In genomic region chr7:26562841-26563240, GRCh38 we compare ENCODE assay signal across 20 cellular contexts.
"Had no signal": no experiment of that assay in that cellular context is flagged by ENCODE, and none has a peak within 500 bp of the region (broad histone marks: within the 10 kb centered on the region; RNA-seq: fewer than 3 reads in every experiment).

No MANE protein-coding gene starts in this region.

- H3K36me3 ChIP-seq: colonic mucosa, spleen had no signal

- H3K27me3 ChIP-seq: colonic mucosa had no signal

- H3K4me3 Mint-ChIP-seq: activated CD4-positive, alpha-beta memory T cell treated with anti-CD3 and anti-CD28 coated beads, Interleukin-2, amount 10 ng/mL, durations not matched to agents 7 days and 5 days; activated CD4-positive, alpha-beta T cell treated with anti-CD3 and anti-CD28 coated beads for 36 hours; activated naive CD4-positive, alpha-beta T cell treated with anti-CD3 and anti-CD28 coated beads, Interleukin-2, amount 10 ng/mL, durations not matched to agents 7 days and 5 days; activated T-helper 17 cell treated with anti-CD3 and anti-CD28 coated beads, Interleukin-2, amount 50 U/mL, for 72 hours; nephron; type B pancreatic cell had no signal

- H3K9me3 Mint-ChIP-seq: activated CD4-positive, alpha-beta memory T cell treated with anti-CD3 and anti-CD28 coated beads, Interleukin-2, amount 10 ng/mL, durations not matched to agents 7 days and 5 days; activated naive CD4-positive, alpha-beta T cell treated with anti-CD3 and anti-CD28 coated beads, Interleukin-2, amount 10 ng/mL, durations not matched to agents 7 days and 5 days; activated T-helper 17 cell treated with anti-CD3 and anti-CD28 coated beads, Interleukin-2, amount 50 U/mL, for 72 hours; type B pancreatic cell had no signal

- H3K27ac Mint-ChIP-seq: activated CD4-positive, alpha-beta memory T cell treated with anti-CD3 and anti-CD28 coated beads, Interleukin-2, amount 10 ng/mL, durations not matched to agents 7 days and 5 days; activated CD4-positive, alpha-beta T cell treated with anti-CD3 and anti-CD28 coated beads for 36 hours; activated naive CD4-positive, alpha-beta T cell treated with anti-CD3 and anti-CD28 coated beads, Interleukin-2, amount 10 ng/mL, durations not matched to agents 7 days and 5 days; activated T-helper 17 cell treated with anti-CD3 and anti-CD28 coated beads, Interleukin-2, amount 50 U/mL, for 72 hours; type B pancreatic cell had no signal

- H3K4me3 ChIP-seq: colonic mucosa, psoas muscle, spleen had no signal

- H3K4me1 Mint-ChIP-seq: activated CD4-positive, alpha-beta memory T cell treated with anti-CD3 and anti-CD28 coated beads, Interleukin-2, amount 10 ng/mL, durations not matched to agents 7 days and 5 days; activated CD4-positive, alpha-beta T cell treated with anti-CD3 and anti-CD28 coated beads for 36 hours; activated naive CD4-positive, alpha-beta T cell treated with anti-CD3 and anti-CD28 coated beads, Interleukin-2, amount 10 ng/mL, durations not matched to agents 7 days and 5 days; activated T-helper 17 cell treated with anti-CD3 and anti-CD28 coated beads, Interleukin-2, amount 50 U/mL, for 72 hours had no signal

- H3K27ac ChIP-seq: colonic mucosa, epithelial cell of prostate, psoas muscle, spleen, VCaP had no signal

- H3K4me1 ChIP-seq: colonic mucosa, psoas muscle, spleen had no signal

- H3K36me3 Mint-ChIP-seq: activated naive CD4-positive, alpha-beta T cell treated with anti-CD3 and anti-CD28 coated beads, Interleukin-2, amount 10 ng/mL, durations not matched to agents 7 days and 5 days; type B pancreatic cell had no signal

- ATAC-seq: activated CD4-positive, alpha-beta T cell treated with anti-CD3 and anti-CD28 coated beads for 36 hours; activated T-helper 17 cell treated with anti-CD3 and anti-CD28 coated beads, Interleukin-2, amount 50 U/mL, for 72 hours; left ventricle myocardium superior; psoas muscle; sciatic nerve had no signal

- H3K9me3 ChIP-seq: colonic mucosa, psoas muscle, spleen had no signal

- DNase-seq: activated CD4-positive, alpha-beta memory T cell treated with anti-CD3 and anti-CD28 coated beads, Interleukin-2, amount 10 ng/mL, durations not matched to agents 7 days and 5 days; activated CD4-positive, alpha-beta T cell treated with anti-CD3 and anti-CD28 coated beads for 36 hours; activated CD8-positive, alpha-beta memory T cell treated with anti-CD3 and anti-CD28 coated beads, Interleukin-2, amount 50 U/mL, for 48 hours; activated naive CD4-positive, alpha-beta T cell treated with anti-CD3 and anti-CD28 coated beads, Interleukin-2, amount 10 ng/mL, durations not matched to agents 7 days and 5 days; caudate nucleus; colonic mucosa; effector CD4-positive, alpha-beta T cell; hippocampal formation; left ventricle myocardium superior; mesenchymal stem cell; psoas muscle; spleen; stimulated activated CD4-positive, alpha-beta T cell treated with anti-CD3 and anti-CD28 coated beads, Interleukin-1b, Interleukin-23, amount 100 ng/mL, for 48 hours; stimulated activated naive CD4-positive, alpha-beta T cell had no signal
